ENCODE assay signal across 9 cellular contexts in the genomic region with DNA sequence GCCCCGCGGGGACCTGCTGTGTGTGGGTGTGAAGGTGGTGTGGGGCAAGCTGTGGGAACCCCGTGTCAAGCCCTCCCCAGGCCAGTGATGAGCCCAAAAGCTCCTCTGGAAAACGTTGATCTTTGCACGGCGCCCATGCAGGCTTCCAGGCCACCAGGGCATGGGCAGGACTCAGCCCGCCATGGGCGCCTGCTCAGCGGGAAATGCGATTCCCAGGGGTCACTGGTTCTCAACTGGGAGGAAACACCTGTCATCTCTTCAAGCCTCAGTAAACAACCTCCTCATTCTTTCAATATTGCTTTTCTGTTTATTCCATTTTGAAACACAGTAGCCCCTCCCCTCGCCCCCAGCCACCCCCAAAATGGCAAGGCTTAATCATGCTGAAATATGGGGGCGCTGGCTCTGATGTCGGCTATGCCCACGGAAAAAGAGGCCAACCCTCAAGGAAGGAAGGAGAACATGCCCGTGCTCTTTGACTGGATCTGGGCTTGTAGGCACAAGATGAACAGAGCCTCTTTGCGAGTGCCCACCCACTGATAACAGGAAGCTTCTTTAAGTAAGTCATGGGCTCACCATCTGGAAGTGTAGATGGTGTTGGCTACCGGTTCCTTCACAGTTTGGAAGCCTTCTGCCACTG. TPM values are rescaled to one million over a fixed set of nuclear protein-coding genes. Genes with fewer than 3 reads are reported as not detected.
A peak's percentile ranks its signal among the peaks of the same experiment; 100 is the strongest.
DNase-seq lines count a peak whose midpoint lies in the region; ATAC-seq and TF ChIP-seq lines count a peak whose summit lies in the region.
"Had no signal": no experiment of that assay in that cellular context is flagged by ENCODE, and none has a peak within 500 bp of the region (broad histone marks: within the 10 kb centered on the region; RNA-seq: fewer than 3 reads in every experiment).

No MANE protein-coding gene starts in this region.

- H3K4me3 ChIP-seq in prostate gland, result no peak overlapping the region

- H3K27ac Mint-ChIP-seq in activated CD4-positive, alpha-beta T cell treated with anti-CD3 and anti-CD28 coated beads for 36 hours, result peak overlapping the region; percentile 74
- H3K27ac Mint-ChIP-seq in activated CD4-positive, alpha-beta T cell treated with anti-CD3 and anti-CD28 coated beads, Interleukin-2, amount 10 ng/mL, durations not matched to agents 24 days and 14 days, result peak overlapping the region; percentile 99
- peak overlapping the region; percentile 9 for H3K27ac Mint-ChIP-seq in stimulated activated effector memory CD8-positive, alpha-beta T cell treated with anti-CD3 and anti-CD28 coated beads, Interleukin-12 subunit alpha, Interleukin-12 subunit beta, amount 100 ng/mL, for 72 hours
- peak overlapping the region in 1 of 7 donors; percentile 42 for H3K27ac Mint-ChIP-seq in CD14-positive monocyte

- POLR2A ChIA-PET in activated CD4-positive, alpha-beta T cell treated with anti-CD3 and anti-CD28 coated beads for 36 hours (lab: Charles Lee), result no interaction called here

- no peaks in the 10 kb centered on the region for H3K9me3 Mint-ChIP-seq in activated CD4-positive, alpha-beta T cell treated with anti-CD3 and anti-CD28 coated beads for 36 hours (ENCODE audit: low read depth)
- peaks cover 3% of the 10 kb centered on the region for H3K9me3 Mint-ChIP-seq in activated CD4-positive, alpha-beta T cell treated with anti-CD3 and anti-CD28 coated beads, Interleukin-2, amount 10 ng/mL, durations not matched to agents 24 days and 14 days
- H3K9me3 Mint-ChIP-seq in stimulated activated effector memory CD8-positive, alpha-beta T cell treated with anti-CD3 and anti-CD28 coated beads, Interleukin-12 subunit alpha, Interleukin-12 subunit beta, amount 100 ng/mL, for 72 hours, result no peaks in the 10 kb centered on the region
- H3K9me3 Mint-ChIP-seq in CD14-positive monocyte, result peaks cover 0 to 5% (median 0%) of the 10 kb centered on the region in 7 donors

- peak overlapping the region; percentile 69 for H3K4me3 Mint-ChIP-seq in activated CD4-positive, alpha-beta T cell treated with anti-CD3 and anti-CD28 coated beads for 36 hours
- H3K4me3 Mint-ChIP-seq in activated CD4-positive, alpha-beta T cell treated with anti-CD3 and anti-CD28 coated beads, Interleukin-2, amount 10 ng/mL, durations not matched to agents 24 days and 14 days, result peak overlapping the region; percentile 93
- peak overlapping the region; percentile 56 for H3K4me3 Mint-ChIP-seq in stimulated activated effector memory CD8-positive, alpha-beta T cell treated with anti-CD3 and anti-CD28 coated beads, Interleukin-12 subunit alpha, Interleukin-12 subunit beta, amount 100 ng/mL, for 72 hours
- H3K4me3 Mint-ChIP-seq in CD14-positive monocyte, result no peak overlapping the region

- H3K36me3 ChIP-seq in prostate gland, result no peaks in the 10 kb centered on the region

- intact Hi-C loops in activated CD4-positive, alpha-beta T cell treated with anti-CD3 and anti-CD28 coated beads for 36 hours (cut with DNase I, micrococcal nuclease), result loop anchor here (1.0 to 10.0 kb wide), 9 partner anchors 21 to 1285 kb away; a partner anchor contains a TSS
- intact Hi-C loops in activated CD4-positive, alpha-beta T cell treated with anti-CD3 and anti-CD28 coated beads, Interleukin-2, amount 10 ng/mL, durations not matched to agents 24 days and 14 days (cut with micrococcal nuclease), result loop anchor here (1.0 to 5.0 kb wide), 9 partner anchors 8 to 1407 kb away; a partner anchor contains a TSS
- intact Hi-C loops in CD14-positive monocyte (cut with micrococcal nuclease) (no loop called here), prostate gland (cut with DNase I) (no loop called here)

- no peak for ATAC-seq in activated CD4-positive, alpha-beta T cell treated with anti-CD3 and anti-CD28 coated beads for 36 hours
- ATAC-seq in HG02943 (IDR thresholded peaks at IDR 0.05; ENCODE audit: low read depth, unreplicated experiment), result peak; percentile 41
- ATAC-seq in stimulated activated effector memory CD8-positive, alpha-beta T cell treated with anti-CD3 and anti-CD28 coated beads, Interleukin-12 subunit alpha, Interleukin-12 subunit beta, amount 100 ng/mL, for 72 hours, result no peak

- H3K27me3 Mint-ChIP-seq in activated CD4-positive, alpha-beta T cell treated with anti-CD3 and anti-CD28 coated beads for 36 hours, result no peaks in the 10 kb centered on the region
- no peaks in the 10 kb centered on the region for H3K27me3 Mint-ChIP-seq in activated CD4-positive, alpha-beta T cell treated with anti-CD3 and anti-CD28 coated beads, Interleukin-2, amount 10 ng/mL, durations not matched to agents 24 days and 14 days
- H3K27me3 Mint-ChIP-seq in CD14-positive monocyte (ENCODE audit: low read depth in 3 of 3), result peaks cover 4 to 15% (median 7%) of the 10 kb centered on the region in 3 donors

- DNase-seq in activated CD4-positive, alpha-beta T cell treated with anti-CD3 and anti-CD28 coated beads for 36 hours, result peak; percentile 45
- no peak for DNase-seq in activated CD4-positive, alpha-beta T cell treated with anti-CD3 and anti-CD28 coated beads, Interleukin-2, amount 50 U/mL, for 1 hour
- DNase-seq in activated CD4-positive, alpha-beta T cell treated with anti-CD3 and anti-CD28 coated beads, Interleukin-2, amount 10 ng/mL, durations not matched to agents 24 days and 14 days, result no peak
- no peak for DNase-seq in stimulated activated effector memory CD8-positive, alpha-beta T cell treated with anti-CD3 and anti-CD28 coated beads, Interleukin-12 subunit alpha, Interleukin-12 subunit beta, amount 100 ng/mL, for 72 hours (ENCODE audit: low spot score in 2 of 2)
- DNase-seq in CD14-positive monocyte (ENCODE audit: low spot score) (no peak), prostate gland (ENCODE audit: low spot score) (no peak), substantia nigra (lab: John Stamatoyannopoulos, UW) (no peak)

- peaks cover 61% of the 10 kb centered on the region for H3K4me1 Mint-ChIP-seq in activated CD4-positive, alpha-beta T cell treated with anti-CD3 and anti-CD28 coated beads for 36 hours
- H3K4me1 Mint-ChIP-seq in activated CD4-positive, alpha-beta T cell treated with anti-CD3 and anti-CD28 coated beads, Interleukin-2, amount 10 ng/mL, durations not matched to agents 24 days and 14 days, result peaks cover 57% of the 10 kb centered on the region
- H3K4me1 Mint-ChIP-seq in stimulated activated effector memory CD8-positive, alpha-beta T cell treated with anti-CD3 and anti-CD28 coated beads, Interleukin-12 subunit alpha, Interleukin-12 subunit beta, amount 100 ng/mL, for 72 hours, result peaks cover 23% of the 10 kb centered on the region
- H3K4me1 Mint-ChIP-seq in CD14-positive monocyte, result no peaks in the 10 kb centered on the region

- TF ChIP-seq CTCF in CD14-positive monocyte (IDR thresholded peaks at IDR 0.05), result no peak
- TF ChIP-seq CTCF in prostate gland (IDR thresholded peaks at IDR 0.05), result no peak

- no peaks in the 10 kb centered on the region for H3K9me3 ChIP-seq in prostate gland

- no peaks in the 10 kb centered on the region for H3K27me3 ChIP-seq in prostate gland (replicated peaks; ENCODE audit: insufficient read depth)

- no peaks in the 10 kb centered on the region for H3K36me3 Mint-ChIP-seq in activated CD4-positive, alpha-beta T cell treated with anti-CD3 and anti-CD28 coated beads for 36 hours (ENCODE audit: low read depth)
- H3K36me3 Mint-ChIP-seq in activated CD4-positive, alpha-beta T cell treated with anti-CD3 and anti-CD28 coated beads, Interleukin-2, amount 10 ng/mL, durations not matched to agents 24 days and 14 days (ENCODE audit: low read depth), result peaks cover 23% of the 10 kb centered on the region
- no peaks in the 10 kb centered on the region for H3K36me3 Mint-ChIP-seq in stimulated activated effector memory CD8-positive, alpha-beta T cell treated with anti-CD3 and anti-CD28 coated beads, Interleukin-12 subunit alpha, Interleukin-12 subunit beta, amount 100 ng/mL, for 72 hours
- H3K36me3 Mint-ChIP-seq in CD14-positive monocyte, result no peaks in the 10 kb centered on the region

- TF ChIP-seq POLR2A in prostate gland (IDR thresholded peaks at IDR 0.05), result no peak

- WGBS in prostate gland, result 86% methylated on average over 14 of the region's 17 CpGs

- H3K27ac ChIP-seq in prostate gland (peak overlapping the region in 1 of 2 donors; percentile 32), substantia nigra (ENCODE audit: low read depth, low read length, poor library complexity, severe bottlenecking) (no peak overlapping the region)

- no peaks in the 10 kb centered on the region for H3K4me1 ChIP-seq in prostate gland (replicated peaks)

- CTCF ChIA-PET in activated CD4-positive, alpha-beta T cell treated with anti-CD3 and anti-CD28 coated beads for 36 hours (lab: Charles Lee), result interaction anchor here (0.8 to 1.0 kb wide), 3 partner anchors 9 to 97 kb away, joined by 3 to 4 read pairs (median 3); no protein-coding TSS in a partner anchor

RNA-seq across cellular contexts. Expression of a gene that starts 0.5 kb away (rescaled TPM):
- total RNA-seq in activated CD4-positive, alpha-beta T cell treated with anti-CD3 and anti-CD28 coated beads for 36 hours, result 10 to 100 TPM in 1 of 2 experiments, 1 to 10 TPM in 1; 9.6 to 10.0 TPM
- total RNA-seq in activated CD4-positive, alpha-beta T cell treated with anti-CD3 and anti-CD28 coated beads, Interleukin-2, amount 10 ng/mL, durations not matched to agents 24 days and 14 days, result 65.6 and 68.9 TPM in 2 replicates
- under 1 TPM; 0.07 to 0.12 TPM for polyA plus RNA-seq in CD14-positive monocyte
- 1 to 10 TPM in 1 of 2 donors, under 1 TPM in 1; 0.74 to 1.5 TPM for total RNA-seq in prostate gland
- total RNA-seq: SK-MEL-5 had no signal

Comparison
In these comparisons a context has a peak if more than half of its experiments do, and no peak if none do; other contexts are left out.
1. H3K4me3 Mint-ChIP-seq: peak in activated CD4-positive, alpha-beta T cell treated with anti-CD3 and anti-CD28 coated beads for 36 hours (single experiment), activated CD4-positive, alpha-beta T cell treated with anti-CD3 and anti-CD28 coated beads, Interleukin-2, amount 10 ng/mL, durations not matched to agents 24 days and 14 days (single experiment) and stimulated activated effector memory CD8-positive, alpha-beta T cell treated with anti-CD3 and anti-CD28 coated beads, Interleukin-12 subunit alpha, Interleukin-12 subunit beta, amount 100 ng/mL, for 72 hours (single experiment); none in CD14-positive monocyte (0 of 2).
2. RNA of a gene that starts 0.5 kb away (total RNA-seq): 65.6 to 68.9 TPM in activated CD4-positive, alpha-beta T cell treated with anti-CD3 and anti-CD28 coated beads, Interleukin-2, amount 10 ng/mL, durations not matched to agents 24 days and 14 days and 9.6 to 10.0 TPM in activated CD4-positive, alpha-beta T cell treated with anti-CD3 and anti-CD28 coated beads for 36 hours; 0.74 to 1.5 TPM in prostate gland; every median in the first group is over 4 times any median in the second.
3. intact Hi-C loops: an anchor here in activated CD4-positive, alpha-beta T cell treated with anti-CD3 and anti-CD28 coated beads for 36 hours (1.0 to 10.0 kb wide) and activated CD4-positive, alpha-beta T cell treated with anti-CD3 and anti-CD28 coated beads, Interleukin-2, amount 10 ng/mL, durations not matched to agents 24 days and 14 days (1.0 to 5.0 kb wide); none called in CD14-positive monocyte and prostate gland.